In the genomic region with DNA sequence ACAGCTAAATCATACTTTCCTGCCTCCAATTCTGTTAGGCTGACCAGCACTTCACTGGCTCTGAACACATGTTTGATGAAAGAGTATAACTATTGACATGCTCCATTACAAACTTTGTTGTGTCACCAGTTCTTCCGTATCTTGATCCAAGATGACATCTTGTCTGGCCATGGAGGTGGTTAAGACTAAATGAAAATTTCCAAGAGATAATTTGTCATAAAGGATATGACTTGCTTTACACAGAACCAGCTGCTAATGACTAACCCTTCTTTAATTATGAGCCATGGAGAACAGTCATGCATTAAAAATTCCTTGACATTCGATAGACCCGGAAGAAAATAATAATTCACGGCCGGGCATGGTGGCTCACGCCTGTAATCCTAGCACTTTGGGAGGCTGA, we compare ENCODE assay signal across 21 cellular contexts. TPM values are rescaled to one million over a fixed set of nuclear protein-coding genes. Genes with fewer than 3 reads are reported as not detected.
DNase-seq lines count a peak whose midpoint lies in the region.
"Had no signal": no experiment of that assay in that cellular context is flagged by ENCODE, and none has a peak within 500 bp of the region (broad histone marks: within the 10 kb centered on the region; RNA-seq: fewer than 3 reads in every experiment).

No MANE protein-coding gene starts in this region.

- no peaks in the 10 kb centered on the region for H3K9me3 ChIP-seq in skeletal muscle satellite cell (replicated peaks; ENCODE audit: low read length)
- H3K9me3 ChIP-seq: thoracic aorta had no signal

- H3K4me2 ChIP-seq in skeletal muscle satellite cell (ENCODE audit: low read length): peak overlapping the region; percentile 1

- no peak overlapping the region for H3K9ac ChIP-seq in skeletal muscle satellite cell (ENCODE audit: low read depth, low read length)

- in situ Hi-C loops in ACHN (cut with HindIII; ENCODE audit: low pct_ligation_motif_present, low pct_unique_long_range_greater_than_20kb, low sequenced_read_pairs): no loop called here

- H3K36me3 ChIP-seq in skeletal muscle satellite cell (ENCODE audit: insufficient read depth, low read length): no peaks in the 10 kb centered on the region
- H3K36me3 ChIP-seq: thoracic aorta had no signal

- H3K4me3 ChIP-seq in skeletal muscle satellite cell (ENCODE audit: low read length): no peak overlapping the region
- H3K4me3 ChIP-seq: skin epidermis, thoracic aorta had no signal

- no peaks in the 10 kb centered on the region for H3K27me3 ChIP-seq in skeletal muscle satellite cell (ENCODE audit: control insufficient read depth, insufficient read depth, low read length)

- peaks cover 6% of the 10 kb centered on the region for H3K4me1 ChIP-seq in skeletal muscle satellite cell (ENCODE audit: control insufficient read depth, insufficient read depth, low read length)

- DNase-seq in GM04504 (ENCODE audit: low read depth): peak; percentile 24
- DNase-seq in RPMI7951 (ENCODE audit: low read depth): peak; percentile 59
- DNase-seq in fibroblast of gingiva (ENCODE audit: low read depth): peak; percentile 9
- DNase-seq in activated T-cell treated with anti-CD3 and anti-CD28 coated beads, Interleukin-2, amount 50 U/mL, for 1 hour: no peak
- DNase-seq in ACHN: no peak
- no peak for DNase-seq in midbrain (lab: John Stamatoyannopoulos, UW)
- DNase-seq: activated CD4-positive, CD25-positive, alpha-beta regulatory T cell; activated CD8-positive, alpha-beta memory T cell treated with anti-CD3 and anti-CD28 coated beads for 24 hours; activated naive CD8-positive, alpha-beta T cell treated with anti-CD3 and anti-CD28 coated beads, Interleukin-2, amount 50 U/mL, for 24 hours; C1 segment of cervical spinal cord; DMS53; natural killer cell; NCI-H187; NCI-H446; posterior cingulate gyrus; SIG-M5; stimulated activated CD4-positive, alpha-beta T cell treated with anti-CD3 and anti-CD28 coated beads, Interleukin-4, amount 100 ng/mL, for 4 hours; stimulated activated CD8-positive, alpha-beta memory T cell treated with anti-CD3 and anti-CD28 coated beads, Interleukin-4, amount 100 ng/mL, for 48 hours had no signal

RNA-seq across cellular contexts. Expression of gene N4BP2, which starts 17.7 kb away (rescaled TPM):
- total RNA-seq in RPMI7951 (2014; rRNA removed; shearing (Covaris generic)): 2.4 and 4.3 TPM in 2 replicates
- 5.3 and 7.0 TPM in 2 replicates for total RNA-seq in skeletal muscle satellite cell (2012; rRNA removed)

Comparison
In these comparisons a context has a peak if more than half of its experiments do, and no peak if none do; other contexts are left out.
1. DNase-seq: peak in GM04504 (single experiment), RPMI7951 (single experiment) and fibroblast of gingiva (single experiment); none in activated T-cell treated with anti-CD3 and anti-CD28 coated beads, Interleukin-2, amount 50 U/mL, for 1 hour (single experiment), ACHN (single experiment) and midbrain (single experiment).